Comparison of ENCODE assay signal across 10 cellular contexts in the genomic region with DNA sequence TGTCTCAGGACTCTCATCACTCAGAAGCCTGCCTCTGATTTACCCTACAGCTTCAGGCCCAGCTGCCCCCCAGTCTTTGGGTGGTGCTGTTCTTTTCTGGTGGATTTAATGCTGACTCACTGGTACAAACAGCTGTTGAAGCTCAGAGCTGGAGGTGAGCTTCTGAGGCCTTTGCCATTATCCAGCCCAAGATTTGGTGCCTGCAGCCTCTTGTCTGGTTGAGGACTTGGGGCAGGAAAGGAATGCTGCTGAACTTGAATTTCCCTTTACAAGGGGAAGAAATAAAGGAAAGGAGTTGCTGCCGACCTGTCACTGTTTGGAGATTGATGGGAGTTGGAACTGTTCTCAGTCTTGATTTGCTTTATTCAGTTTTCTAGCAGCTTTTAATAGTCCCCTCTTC. TPM values are rescaled to one million over a fixed set of nuclear protein-coding genes. Genes with fewer than 3 reads are reported as not detected.
DNase-seq lines count a peak whose midpoint lies in the region; TF ChIP-seq lines count a peak whose summit lies in the region.
"Had no signal": no experiment of that assay in that cellular context is flagged by ENCODE, and none has a peak within 500 bp of the region (broad histone marks: within the 10 kb centered on the region; RNA-seq: fewer than 3 reads in every experiment).

No MANE protein-coding gene starts in this region.

- no peak overlapping the region for H3K14ac ChIP-seq in trophoblast cell (ENCODE audit: low read length)

- H3K9me3 ChIP-seq in trophoblast cell (ENCODE audit: insufficient read depth, low read depth, low read length) (no peaks in the 10 kb centered on the region), ascending aorta (no peaks in the 10 kb centered on the region)
- H3K9me3 ChIP-seq: SJSA1 had no signal

- H3K79me2 ChIP-seq in trophoblast cell (ENCODE audit: control insufficient read depth, insufficient read depth, low read length, poor library complexity), result peaks cover 1% of the 10 kb centered on the region

- no peak overlapping the region for H3K18ac ChIP-seq in trophoblast cell (ENCODE audit: low read length)

- no peak overlapping the region for H3K9ac ChIP-seq in trophoblast cell (ENCODE audit: low read length)

- H3K4me3 ChIP-seq in trophoblast cell (ENCODE audit: low read depth, low read length) (no peak overlapping the region), ascending aorta (no peak overlapping the region)
- H3K4me3 ChIP-seq: SJSA1 had no signal

- no peak overlapping the region for H3K4ac ChIP-seq in trophoblast cell (ENCODE audit: low read depth, low read length)

- H3K4me2 ChIP-seq in trophoblast cell (ENCODE audit: low read length), result peak overlapping the region; percentile 42

- H4K12ac ChIP-seq in trophoblast cell (ENCODE audit: low read depth, low read length), result no peak overlapping the region

- peaks cover 10% of the 10 kb centered on the region for H3K79me1 ChIP-seq in trophoblast cell (ENCODE audit: low read length)

- H3K27ac ChIP-seq in trophoblast cell (ENCODE audit: low read depth, low read length) (peak overlapping the region; percentile 89), ascending aorta (peak overlapping the region in 1 of 2 donors; percentile 11)
- H3K27ac ChIP-seq: SJSA1 had no signal

- no peak for TF ChIP-seq POLR2A in erythroblast (IDR thresholded peaks at IDR 0.05; ENCODE audit: low read length)

- H2AFZ ChIP-seq in trophoblast cell (ENCODE audit: insufficient read depth, low read length, poor library complexity), result no peak overlapping the region

- H3K27me3 ChIP-seq in trophoblast cell (ENCODE audit: insufficient read depth, low read length) (no peaks in the 10 kb centered on the region), ascending aorta (no peaks in the 10 kb centered on the region)
- H3K27me3 ChIP-seq: SJSA1 had no signal

- H2BK120ac ChIP-seq in trophoblast cell (ENCODE audit: insufficient read depth, low read length, poor library complexity), result no peak overlapping the region

- no CpG with 5 or more reads among the region's 1 CpG for WGBS in trophoblast cell (ENCODE audit: extremely low coverage, insufficient coverage, insufficient read length)

- DNase-seq in AG20443 (ENCODE audit: low spot score) (peak; percentile 69), LHCN-M2 (ENCODE audit: low read depth) (peak; percentile 94), erythroblast (lab: John Stamatoyannopoulos, UW) (peak; percentile 31 to 53), trophoblast cell (peak; percentile 83 to 93), NCI-H1436 treated with DMSO at 0.1 percent for 48 hours (lab: John Stamatoyannopoulos, UW) (no peak), glomerular visceral epithelial cell (ENCODE audit: extremely low spot score) (no peak), ascending aorta (ENCODE audit: low spot score in 2 of 2) (no peak), superior temporal gyrus (ENCODE audit: extremely low spot score) (no peak)
- DNase-seq: DND-41 had no signal

- H3K36me3 ChIP-seq in trophoblast cell (ENCODE audit: control insufficient read depth in 1 of 2, insufficient read depth in 2 of 2, low read length in 2 of 2) (peaks cover 48 to 59% of the 10 kb centered on the region in 2 experiments), ascending aorta (peaks cover 55 to 84% of the 10 kb centered on the region in 2 donors)

- H2BK5ac ChIP-seq in trophoblast cell (ENCODE audit: low read depth, low read length, poor library complexity), result peak overlapping the region; percentile 75

- peak overlapping the region; percentile 78 for H4K91ac ChIP-seq in trophoblast cell (ENCODE audit: low read depth, low read length)

- H3K23ac ChIP-seq in trophoblast cell (ENCODE audit: low read length), result no peak overlapping the region

- H3K4me1 ChIP-seq in trophoblast cell (ENCODE audit: control insufficient read depth in 1 of 2, insufficient read depth in 2 of 2, low read length in 2 of 2) (peaks cover 19% of the 10 kb centered on the region in 2 experiments), ascending aorta (no peaks in the 10 kb centered on the region)
- H3K4me1 ChIP-seq: SJSA1 had no signal

- intact Hi-C loops in ascending aorta (cut with DNase I), result no loop called here

- no peak overlapping the region for H2AK5ac ChIP-seq in trophoblast cell (ENCODE audit: low read length)

- H2BK12ac ChIP-seq in trophoblast cell (ENCODE audit: low read length), result peak overlapping the region; percentile 21

- H4K8ac ChIP-seq in trophoblast cell (ENCODE audit: low read depth, low read length), result no peak overlapping the region

- TF ChIP-seq CTCF in ascending aorta (IDR thresholded peaks at IDR 0.05), result no peak

RNA-seq across cellular contexts. Expression of gene ABCF1, which starts 19.8 kb away (rescaled TPM):
- total RNA-seq in LHCN-M2 (2014; rRNA removed) (46.6 and 69.5 TPM in 2 replicates), ascending aorta (36.6 TPM)
- 58.3 TPM for polyA plus RNA-seq in LHCN-M2 (2012)
- 67.5 and 68.9 TPM in 2 replicates for polyA plus RNA-seq in trophoblast cell (2013)

RNA-seq across cellular contexts. Expression of gene PPP1R10, which starts 26.0 kb away (rescaled TPM):
- total RNA-seq in LHCN-M2 (2014; rRNA removed) (37.9 and 43.9 TPM in 2 replicates), ascending aorta (52.6 TPM)
- polyA plus RNA-seq in LHCN-M2 (2012), result 17.7 TPM
- 153 and 155 TPM in 2 replicates for polyA plus RNA-seq in trophoblast cell (2013)

RNA-seq across cellular contexts. Expression of gene MRPS18B, which starts 26.6 kb away (rescaled TPM):
- total RNA-seq in LHCN-M2 (2014; rRNA removed) (56.5 and 67.9 TPM in 2 replicates), ascending aorta (33.0 TPM)
- polyA plus RNA-seq in LHCN-M2 (2012), result 63.8 TPM
- 35.8 and 36.9 TPM in 2 replicates for polyA plus RNA-seq in trophoblast cell (2013)

RNA-seq across cellular contexts. Expression of gene PRR3, which starts 33.9 kb away (rescaled TPM):
- 9.6 and 13.7 TPM in 2 replicates for total RNA-seq in LHCN-M2 (2014; rRNA removed)
- polyA plus RNA-seq in LHCN-M2 (2012), result 9.1 TPM
- polyA plus RNA-seq in trophoblast cell (2013), result 8.2 TPM in 2 replicates
- total RNA-seq in ascending aorta, result 25.0 TPM

RNA-seq across cellular contexts. Expression of gene GNL1, which starts 34.7 kb away (rescaled TPM):
- total RNA-seq in LHCN-M2 (2014; rRNA removed), result 51.1 TPM in 2 replicates
- 58.1 TPM for polyA plus RNA-seq in LHCN-M2 (2012)
- 39.3 and 41.5 TPM in 2 replicates for polyA plus RNA-seq in trophoblast cell (2013)
- 33.0 TPM for total RNA-seq in ascending aorta

Comparison
In these comparisons a context has a peak if more than half of its experiments do, and no peak if none do; other contexts are left out.
1. DNase-seq: peak in AG20443 (single experiment), LHCN-M2 (single experiment), erythroblast (2 of 2) and trophoblast cell (2 of 2); none in NCI-H1436 treated with DMSO at 0.1 percent for 48 hours (single experiment), glomerular visceral epithelial cell (single experiment), ascending aorta (0 of 2) and superior temporal gyrus (single experiment).